In the genomic region with DNA sequence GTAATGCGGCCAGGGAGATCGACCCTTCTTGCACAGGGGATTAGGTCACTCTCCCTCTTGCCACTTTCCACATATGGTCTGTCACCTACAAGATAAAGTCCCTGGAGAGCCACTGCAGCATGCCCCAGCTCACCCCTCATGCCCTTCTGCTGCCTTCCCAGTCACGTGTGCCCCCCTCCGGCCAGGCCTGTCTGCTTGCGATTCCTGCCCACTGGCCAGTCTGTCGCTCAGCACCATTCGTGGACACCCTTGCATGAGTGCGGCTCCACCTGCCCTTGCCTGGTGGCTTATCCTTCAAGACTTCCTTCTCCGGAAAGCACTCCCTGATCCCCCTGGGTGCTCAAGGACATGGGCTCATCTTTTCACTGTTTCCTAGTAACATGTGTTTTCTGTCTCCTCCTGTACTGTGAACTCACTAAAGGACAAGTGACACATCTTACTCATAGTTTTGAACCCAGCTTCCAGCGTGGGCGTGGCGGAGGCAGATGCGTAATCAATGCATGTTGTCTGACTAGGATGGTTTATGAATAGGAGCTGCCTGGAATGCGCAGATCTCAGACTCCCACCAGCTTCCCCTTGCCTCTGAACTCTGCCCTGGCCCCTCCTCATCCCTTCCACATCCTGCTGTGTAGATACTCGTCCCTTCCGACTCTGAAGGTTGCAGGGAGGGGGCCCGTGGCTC, we compare ENCODE assay signal across 10 cellular contexts. TPM values are rescaled to one million over a fixed set of nuclear protein-coding genes. Genes with fewer than 3 reads are reported as not detected.
DNase-seq lines count a peak whose midpoint lies in the region; ATAC-seq and FAIRE-seq lines count a peak whose summit lies in the region.
"Had no signal": no experiment of that assay in that cellular context is flagged by ENCODE, and none has a peak within 500 bp of the region (broad histone marks: within the 10 kb centered on the region; RNA-seq: fewer than 3 reads in every experiment).

No MANE protein-coding gene starts in this region.

- H3K9ac ChIP-seq in mesendoderm (ENCODE audit: low read length) = no peak overlapping the region

- H2AK5ac ChIP-seq in mesendoderm (ENCODE audit: low read length) = no peak overlapping the region

- no peaks in the 10 kb centered on the region for H3K4me1 ChIP-seq in mesendoderm (ENCODE audit: control insufficient read depth, low read depth, low read length)

- H4K8ac ChIP-seq in mesendoderm (ENCODE audit: low read depth, low read length) = no peak overlapping the region

- no peak overlapping the region for H3K27ac ChIP-seq in mesendoderm (ENCODE audit: low read depth, low read length)

- H3K23ac ChIP-seq in mesendoderm (ENCODE audit: low read length) = no peak overlapping the region

- no peak overlapping the region for H2BK5ac ChIP-seq in mesendoderm (ENCODE audit: low read length)

- no peaks in the 10 kb centered on the region for H3K27me3 ChIP-seq in mesendoderm (ENCODE audit: insufficient read depth, low read length, poor library complexity)

- no peak overlapping the region for H4K5ac ChIP-seq in mesendoderm (ENCODE audit: low read length)

- H3K4me2 ChIP-seq in mesendoderm (ENCODE audit: low read length) = no peak overlapping the region

- H2BK15ac ChIP-seq in mesendoderm (replicated peaks; ENCODE audit: low read depth) = no peak overlapping the region

- H3K79me1 ChIP-seq in mesendoderm (ENCODE audit: low read length) = no peaks in the 10 kb centered on the region

- no peak for ATAC-seq in GM19023 (IDR thresholded peaks at IDR 0.05; ENCODE audit: unreplicated experiment)

- H3K79me2 ChIP-seq in mesendoderm (ENCODE audit: control insufficient read depth, insufficient read depth, low read length) = no peaks in the 10 kb centered on the region

- no peak overlapping the region for H3K4ac ChIP-seq in mesendoderm (ENCODE audit: low read depth, low read length)

- H3K36me3 ChIP-seq in mesendoderm (ENCODE audit: control insufficient read depth, insufficient read depth, low read length) = no peaks in the 10 kb centered on the region

- no peak for FAIRE-seq in RCC 7860 (lab: Jason Lieb, UNC)

- H3K18ac ChIP-seq in mesendoderm (ENCODE audit: low read length) = no peak overlapping the region

- no CpG with 5 or more reads among the region's 17 CpGs for WGBS in mesendoderm (ENCODE audit: extremely low coverage, insufficient coverage, low lambda C conversion rate)

- H3K56ac ChIP-seq in mesendoderm (ENCODE audit: low read length) = no peak overlapping the region

- DNase-seq in GM03348 (ENCODE audit: low spot score) = peak; percentile 43
- peak; percentile 15 for DNase-seq in RCC 7860 (ENCODE audit: low spot score)
- DNase-seq in cortex of kidney (lab: John Stamatoyannopoulos, UW) = peak; percentile 28
- peak; percentile 24 to 32 for DNase-seq in stimulated activated CD4-positive, alpha-beta T cell treated with anti-CD3 and anti-CD28 coated beads, Interleukin-12 subunit alpha, Interleukin-12 subunit beta, amount 100 ng/mL, for 24 hours (ENCODE audit: low read depth in 2 of 2)
- DNase-seq in DMS 273 (lab: John Stamatoyannopoulos, UW; ENCODE audit: unreplicated experiment) = no peak
- DNase-seq in mesendoderm = no peak
- DNase-seq in DMS53 (lab: John Stamatoyannopoulos, UW) = no peak
- DNase-seq: DMS79 treated with DMSO at 0.1 percent for 48 hours had no signal

- no peak overlapping the region for H2BK120ac ChIP-seq in mesendoderm (ENCODE audit: low read depth, low read length)

- H3K4me3 ChIP-seq in mesendoderm (ENCODE audit: low read length) = no peak overlapping the region

RNA-seq across cellular contexts. Expression of gene NT5DC4, which starts 7.8 kb away (rescaled TPM):
- not detected for polyA plus RNA-seq in mesendoderm (2013, experiment 1 of 2)
- 3.1 TPM for polyA plus RNA-seq in mesendoderm (2013, experiment 2 of 2)
- polyA plus RNA-seq: liver had no signal

RNA-seq across cellular contexts. Expression of gene CKAP2L, which starts 51.4 kb away (rescaled TPM):
- polyA plus RNA-seq in mesendoderm (2013, experiment 1 of 2) = 18.4 TPM
- 17.9 TPM for polyA plus RNA-seq in mesendoderm (2013, experiment 2 of 2)

Comparison
In these comparisons a context has a peak if more than half of its experiments do, and no peak if none do; other contexts are left out.
1. DNase-seq: peak in GM03348 (single experiment), RCC 7860 (single experiment), cortex of kidney (single experiment) and stimulated activated CD4-positive, alpha-beta T cell treated with anti-CD3 and anti-CD28 coated beads, Interleukin-12 subunit alpha, Interleukin-12 subunit beta, amount 100 ng/mL, for 24 hours (2 of 2); none in DMS 273 (single experiment), mesendoderm (single experiment) and DMS53 (single experiment).